Comparison of ENCODE assay signal across 1 cellular context in the genomic region with DNA sequence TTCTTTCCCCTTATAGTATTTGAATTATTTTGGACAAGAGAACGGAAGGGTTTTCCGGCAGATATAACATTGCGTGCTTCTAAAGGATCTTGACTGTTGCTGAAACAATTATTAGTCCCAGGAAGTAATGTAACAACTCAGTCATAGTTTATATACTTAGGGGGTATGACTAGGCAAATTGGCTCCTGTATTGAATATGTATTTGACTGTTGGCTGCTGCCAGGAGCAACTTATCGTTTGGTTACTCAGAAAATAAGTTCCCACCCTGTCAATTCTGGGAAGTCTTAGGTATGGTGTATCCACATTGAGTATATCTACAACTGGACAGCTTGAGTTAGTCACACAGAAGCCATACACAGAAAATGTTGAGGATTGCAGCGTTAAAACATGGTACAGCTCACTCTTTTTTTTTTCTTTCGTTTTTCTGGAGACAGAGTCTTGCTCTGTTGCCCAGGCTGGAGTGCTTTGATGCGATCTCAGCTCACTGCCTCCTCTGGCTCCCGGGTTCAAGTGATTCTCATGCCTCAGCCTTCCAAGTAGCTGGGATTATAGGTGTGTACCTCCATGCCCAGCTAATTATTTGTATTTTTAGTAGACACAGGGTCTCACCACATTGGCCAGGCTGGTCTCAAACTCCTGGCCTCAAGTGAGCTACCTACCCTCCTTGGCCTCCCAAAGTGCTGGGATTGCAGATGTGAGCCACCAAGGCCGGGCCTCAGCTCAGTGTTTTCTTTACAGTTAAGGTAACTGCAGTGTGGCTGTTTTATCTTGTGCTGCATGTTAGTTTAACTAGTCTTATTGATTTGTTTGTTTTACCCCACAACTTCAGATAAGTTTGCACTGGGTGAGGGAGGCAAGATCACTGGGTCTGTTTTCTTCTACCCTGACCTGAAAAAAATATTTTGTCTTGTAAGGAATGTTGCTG.
TF ChIP-seq lines count a peak whose summit lies in the region.

No MANE protein-coding gene starts in this region.

TF ChIP-seq in HepG2, 621 proteins besides CTCF, POLR2A, EP300 and RAD21 (continued from another document and continues in another):
- TF ChIP-seq, protein P1, sequence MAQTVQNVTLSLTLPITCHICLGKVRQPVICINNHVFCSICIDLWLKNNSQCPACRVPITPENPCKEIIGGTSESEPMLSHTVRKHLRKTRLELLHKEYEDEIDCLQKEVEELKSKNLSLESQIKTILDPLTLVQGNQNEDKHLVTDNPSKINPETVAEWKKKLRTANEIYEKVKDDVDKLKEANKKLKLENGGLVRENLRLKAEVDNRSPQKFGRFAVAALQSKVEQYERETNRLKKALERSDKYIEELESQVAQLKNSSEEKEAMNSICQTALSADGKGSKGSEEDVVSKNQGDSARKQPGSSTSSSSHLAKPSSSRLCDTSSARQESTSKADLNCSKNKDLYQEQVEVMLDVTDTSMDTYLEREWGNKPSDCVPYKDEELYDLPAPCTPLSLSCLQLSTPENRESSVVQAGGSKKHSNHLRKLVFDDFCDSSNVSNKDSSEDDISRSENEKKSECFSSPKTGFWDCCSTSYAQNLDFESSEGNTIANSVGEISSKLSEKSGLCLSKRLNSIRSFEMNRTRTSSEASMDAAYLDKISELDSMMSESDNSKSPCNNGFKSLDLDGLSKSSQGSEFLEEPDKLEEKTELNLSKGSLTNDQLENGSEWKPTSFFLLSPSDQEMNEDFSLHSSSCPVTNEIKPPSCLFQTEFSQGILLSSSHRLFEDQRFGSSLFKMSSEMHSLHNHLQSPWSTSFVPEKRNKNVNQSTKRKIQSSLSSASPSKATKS (CRISPR knock-in tag; IDR thresholded peaks at IDR 0.05), result no peak
- TF ChIP-seq MED13 (CRISPR knock-in tag; IDR thresholded peaks at IDR 0.05), result no peak
- TF ChIP-seq, protein P2, sequence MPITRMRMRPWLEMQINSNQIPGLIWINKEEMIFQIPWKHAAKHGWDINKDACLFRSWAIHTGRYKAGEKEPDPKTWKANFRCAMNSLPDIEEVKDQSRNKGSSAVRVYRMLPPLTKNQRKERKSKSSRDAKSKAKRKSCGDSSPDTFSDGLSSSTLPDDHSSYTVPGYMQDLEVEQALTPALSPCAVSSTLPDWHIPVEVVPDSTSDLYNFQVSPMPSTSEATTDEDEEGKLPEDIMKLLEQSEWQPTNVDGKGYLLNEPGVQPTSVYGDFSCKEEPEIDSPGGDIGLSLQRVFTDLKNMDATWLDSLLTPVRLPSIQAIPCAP (CRISPR knock-in tag; IDR thresholded peaks at IDR 0.05; ENCODE audit: low read depth), result no peak
- TF ChIP-seq JARID2 (CRISPR knock-in tag; IDR thresholded peaks at IDR 0.05; ENCODE audit: insufficient replicate concordance), result no peak
- TF ChIP-seq, protein P3, sequence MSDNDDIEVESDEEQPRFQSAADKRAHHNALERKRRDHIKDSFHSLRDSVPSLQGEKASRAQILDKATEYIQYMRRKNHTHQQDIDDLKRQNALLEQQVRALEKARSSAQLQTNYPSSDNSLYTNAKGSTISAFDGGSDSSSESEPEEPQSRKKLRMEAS (IDR thresholded peaks at IDR 0.05), result 0 out of 2 replicates have a peak, but pooled peaks have one; percentile 37
- TF ChIP-seq, protein P4, sequence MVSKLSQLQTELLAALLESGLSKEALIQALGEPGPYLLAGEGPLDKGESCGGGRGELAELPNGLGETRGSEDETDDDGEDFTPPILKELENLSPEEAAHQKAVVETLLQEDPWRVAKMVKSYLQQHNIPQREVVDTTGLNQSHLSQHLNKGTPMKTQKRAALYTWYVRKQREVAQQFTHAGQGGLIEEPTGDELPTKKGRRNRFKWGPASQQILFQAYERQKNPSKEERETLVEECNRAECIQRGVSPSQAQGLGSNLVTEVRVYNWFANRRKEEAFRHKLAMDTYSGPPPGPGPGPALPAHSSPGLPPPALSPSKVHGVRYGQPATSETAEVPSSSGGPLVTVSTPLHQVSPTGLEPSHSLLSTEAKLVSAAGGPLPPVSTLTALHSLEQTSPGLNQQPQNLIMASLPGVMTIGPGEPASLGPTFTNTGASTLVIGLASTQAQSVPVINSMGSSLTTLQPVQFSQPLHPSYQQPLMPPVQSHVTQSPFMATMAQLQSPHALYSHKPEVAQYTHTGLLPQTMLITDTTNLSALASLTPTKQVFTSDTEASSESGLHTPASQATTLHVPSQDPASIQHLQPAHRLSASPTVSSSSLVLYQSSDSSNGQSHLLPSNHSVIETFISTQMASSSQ (IDR thresholded peaks at IDR 0.05; ENCODE audit: low read depth), result peak; percentile 64; the same call in 1 of the 2 replicates
- TF ChIP-seq, protein P4 (CRISPR knock-in tag; IDR thresholded peaks at IDR 0.05; ENCODE audit: borderline replicate concordance), result no peak; the same call in 1 of the 2 replicates
- 0 out of 2 replicates have a peak, but pooled peaks have one; percentile 42 for TF ChIP-seq ZNF546 (CRISPR knock-in tag; conservative IDR thresholded peaks at IDR 0.05)
- no peak for TF ChIP-seq ZNF138 (CRISPR knock-in tag; IDR thresholded peaks at IDR 0.05; ENCODE audit: low read depth)
- peak; percentile 27; the same call in 1 of the 2 replicates for TF ChIP-seq ZNF777 (CRISPR knock-in tag; IDR thresholded peaks at IDR 0.05)
- no peak for TF ChIP-seq HOXA5 (CRISPR knock-in tag; IDR thresholded peaks at IDR 0.05)
- peak; percentile 47; the same call in 1 of the 2 replicates for TF ChIP-seq MEF2D (CRISPR knock-in tag; IDR thresholded peaks at IDR 0.05)
- TF ChIP-seq PRPF4 (IDR thresholded peaks at IDR 0.05; ENCODE audit: low read depth, low read length, poor library complexity, severe bottlenecking), result no peak
- no peak for TF ChIP-seq TOPORS (CRISPR knock-in tag; IDR thresholded peaks at IDR 0.05)
- peak; percentile 82 for TF ChIP-seq PPARG (CRISPR knock-in tag; conservative IDR thresholded peaks at IDR 0.05)
- TF ChIP-seq, protein P5, sequence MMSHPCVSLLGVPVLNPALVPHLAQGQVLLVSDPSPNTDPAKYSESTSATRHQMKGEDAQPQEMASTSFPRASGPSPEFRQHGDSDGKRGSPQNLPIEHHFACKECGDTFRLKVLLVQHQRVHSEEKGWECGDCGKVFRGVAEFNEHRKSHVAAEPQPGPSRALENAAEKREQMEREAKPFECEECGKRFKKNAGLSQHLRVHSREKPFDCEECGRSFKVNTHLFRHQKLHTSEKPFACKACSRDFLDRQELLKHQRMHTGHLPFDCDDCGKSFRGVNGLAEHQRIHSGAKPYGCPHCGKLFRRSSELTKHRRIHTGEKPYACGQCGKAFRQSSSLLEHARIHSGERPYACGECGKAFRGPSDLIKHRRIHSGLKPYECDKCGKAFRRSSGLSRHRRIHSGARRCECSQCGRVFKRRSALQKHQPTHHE (CRISPR knock-in tag; IDR thresholded peaks at IDR 0.05; ENCODE audit: borderline replicate concordance), result no peak
- no peak for TF ChIP-seq ZFP62 (CRISPR knock-in tag; IDR thresholded peaks at IDR 0.05)
- no peak for TF ChIP-seq HCFC1 (IDR thresholded peaks at IDR 0.05; ENCODE audit: low read depth, low read length)
- TF ChIP-seq PAWR (CRISPR knock-in tag; IDR thresholded peaks at IDR 0.05; ENCODE audit: borderline replicate concordance), result no peak
- TF ChIP-seq, protein P6, sequence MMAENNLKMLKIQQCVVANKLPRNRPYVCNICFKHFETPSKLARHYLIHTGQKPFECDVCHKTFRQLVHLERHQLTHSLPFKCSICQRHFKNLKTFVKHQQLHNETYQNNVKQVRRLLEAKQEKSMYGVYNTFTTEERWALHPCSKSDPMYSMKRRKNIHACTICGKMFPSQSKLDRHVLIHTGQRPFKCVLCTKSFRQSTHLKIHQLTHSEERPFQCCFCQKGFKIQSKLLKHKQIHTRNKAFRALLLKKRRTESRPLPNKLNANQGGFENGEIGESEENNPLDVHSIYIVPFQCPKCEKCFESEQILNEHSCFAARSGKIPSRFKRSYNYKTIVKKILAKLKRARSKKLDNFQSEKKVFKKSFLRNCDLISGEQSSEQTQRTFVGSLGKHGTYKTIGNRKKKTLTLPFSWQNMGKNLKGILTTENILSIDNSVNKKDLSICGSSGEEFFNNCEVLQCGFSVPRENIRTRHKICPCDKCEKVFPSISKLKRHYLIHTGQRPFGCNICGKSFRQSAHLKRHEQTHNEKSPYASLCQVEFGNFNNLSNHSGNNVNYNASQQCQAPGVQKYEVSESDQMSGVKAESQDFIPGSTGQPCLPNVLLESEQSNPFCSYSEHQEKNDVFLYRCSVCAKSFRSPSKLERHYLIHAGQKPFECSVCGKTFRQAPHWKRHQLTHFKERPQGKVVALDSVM (CRISPR knock-in tag; IDR thresholded peaks at IDR 0.05), result peak; percentile 78
- no peak for TF ChIP-seq ZNF879 (CRISPR knock-in tag; IDR thresholded peaks at IDR 0.05)
- TF ChIP-seq, protein P7, sequence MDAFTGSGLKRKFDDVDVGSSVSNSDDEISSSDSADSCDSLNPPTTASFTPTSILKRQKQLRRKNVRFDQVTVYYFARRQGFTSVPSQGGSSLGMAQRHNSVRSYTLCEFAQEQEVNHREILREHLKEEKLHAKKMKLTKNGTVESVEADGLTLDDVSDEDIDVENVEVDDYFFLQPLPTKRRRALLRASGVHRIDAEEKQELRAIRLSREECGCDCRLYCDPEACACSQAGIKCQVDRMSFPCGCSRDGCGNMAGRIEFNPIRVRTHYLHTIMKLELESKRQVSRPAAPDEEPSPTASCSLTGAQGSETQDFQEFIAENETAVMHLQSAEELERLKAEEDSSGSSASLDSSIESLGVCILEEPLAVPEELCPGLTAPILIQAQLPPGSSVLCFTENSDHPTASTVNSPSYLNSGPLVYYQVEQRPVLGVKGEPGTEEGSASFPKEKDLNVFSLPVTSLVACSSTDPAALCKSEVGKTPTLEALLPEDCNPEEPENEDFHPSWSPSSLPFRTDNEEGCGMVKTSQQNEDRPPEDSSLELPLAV (CRISPR knock-in tag; conservative IDR thresholded peaks at IDR 0.05; ENCODE audit: low read depth), result no peak
- TF ChIP-seq, protein P8, sequence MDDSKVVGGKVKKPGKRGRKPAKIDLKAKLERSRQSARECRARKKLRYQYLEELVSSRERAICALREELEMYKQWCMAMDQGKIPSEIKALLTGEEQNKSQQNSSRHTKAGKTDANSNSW (CRISPR knock-in tag; IDR thresholded peaks at IDR 0.05; ENCODE audit: borderline replicate concordance), result no peak
- TF ChIP-seq, protein P9, sequence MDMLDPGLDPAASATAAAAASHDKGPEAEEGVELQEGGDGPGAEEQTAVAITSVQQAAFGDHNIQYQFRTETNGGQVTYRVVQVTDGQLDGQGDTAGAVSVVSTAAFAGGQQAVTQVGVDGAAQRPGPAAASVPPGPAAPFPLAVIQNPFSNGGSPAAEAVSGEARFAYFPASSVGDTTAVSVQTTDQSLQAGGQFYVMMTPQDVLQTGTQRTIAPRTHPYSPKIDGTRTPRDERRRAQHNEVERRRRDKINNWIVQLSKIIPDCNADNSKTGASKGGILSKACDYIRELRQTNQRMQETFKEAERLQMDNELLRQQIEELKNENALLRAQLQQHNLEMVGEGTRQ (IDR thresholded peaks at IDR 0.05; ENCODE audit: low read depth, low read length), result no peak
- TF ChIP-seq, protein P9 (CRISPR knock-in tag; IDR thresholded peaks at IDR 0.05; ENCODE audit: borderline replicate concordance), result no peak
- 0 out of 2 replicates have a peak, but pooled peaks have one; percentile 30 for TF ChIP-seq CEBPG (CRISPR knock-in tag; IDR thresholded peaks at IDR 0.05)
- TF ChIP-seq, protein P10, sequence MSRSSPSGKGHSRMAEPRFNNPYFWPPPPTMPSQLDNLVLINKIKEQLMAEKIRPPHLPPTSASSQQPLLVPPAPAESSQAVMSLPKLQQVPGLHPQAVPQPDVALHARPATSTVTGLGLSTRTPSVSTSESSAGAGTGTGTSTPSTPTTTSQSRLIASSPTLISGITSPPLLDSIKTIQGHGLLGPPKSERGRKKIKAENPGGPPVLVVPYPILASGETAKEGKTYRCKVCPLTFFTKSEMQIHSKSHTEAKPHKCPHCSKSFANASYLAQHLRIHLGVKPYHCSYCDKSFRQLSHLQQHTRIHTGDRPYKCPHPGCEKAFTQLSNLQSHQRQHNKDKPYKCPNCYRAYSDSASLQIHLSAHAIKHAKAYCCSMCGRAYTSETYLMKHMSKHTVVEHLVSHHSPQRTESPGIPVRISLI (CRISPR knock-in tag; IDR thresholded peaks at IDR 0.05; ENCODE audit: borderline replicate concordance), result peak; percentile 82; the same call in 1 of the 2 replicates
- no peak for TF ChIP-seq SOX6 (IDR thresholded peaks at IDR 0.05)
- TF ChIP-seq SOX6 (CRISPR knock-in tag; IDR thresholded peaks at IDR 0.05), result peak; percentile 93
- TF ChIP-seq, protein P11, sequence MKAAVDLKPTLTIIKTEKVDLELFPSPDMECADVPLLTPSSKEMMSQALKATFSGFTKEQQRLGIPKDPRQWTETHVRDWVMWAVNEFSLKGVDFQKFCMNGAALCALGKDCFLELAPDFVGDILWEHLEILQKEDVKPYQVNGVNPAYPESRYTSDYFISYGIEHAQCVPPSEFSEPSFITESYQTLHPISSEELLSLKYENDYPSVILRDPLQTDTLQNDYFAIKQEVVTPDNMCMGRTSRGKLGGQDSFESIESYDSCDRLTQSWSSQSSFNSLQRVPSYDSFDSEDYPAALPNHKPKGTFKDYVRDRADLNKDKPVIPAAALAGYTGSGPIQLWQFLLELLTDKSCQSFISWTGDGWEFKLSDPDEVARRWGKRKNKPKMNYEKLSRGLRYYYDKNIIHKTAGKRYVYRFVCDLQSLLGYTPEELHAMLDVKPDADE (CRISPR knock-in tag; IDR thresholded peaks at IDR 0.05), result no peak
- no peak for TF ChIP-seq EED (CRISPR knock-in tag; IDR thresholded peaks at IDR 0.05)
- no peak for TF ChIP-seq MEIS1 (CRISPR knock-in tag; IDR thresholded peaks at IDR 0.05; ENCODE audit: borderline replicate concordance)
- TF ChIP-seq ZNF747 (CRISPR knock-in tag; IDR thresholded peaks at IDR 0.05; ENCODE audit: borderline replicate concordance), result no peak
- TF ChIP-seq ZNF225 (CRISPR knock-in tag; IDR thresholded peaks at IDR 0.05), result no peak
- TF ChIP-seq, protein P12, sequence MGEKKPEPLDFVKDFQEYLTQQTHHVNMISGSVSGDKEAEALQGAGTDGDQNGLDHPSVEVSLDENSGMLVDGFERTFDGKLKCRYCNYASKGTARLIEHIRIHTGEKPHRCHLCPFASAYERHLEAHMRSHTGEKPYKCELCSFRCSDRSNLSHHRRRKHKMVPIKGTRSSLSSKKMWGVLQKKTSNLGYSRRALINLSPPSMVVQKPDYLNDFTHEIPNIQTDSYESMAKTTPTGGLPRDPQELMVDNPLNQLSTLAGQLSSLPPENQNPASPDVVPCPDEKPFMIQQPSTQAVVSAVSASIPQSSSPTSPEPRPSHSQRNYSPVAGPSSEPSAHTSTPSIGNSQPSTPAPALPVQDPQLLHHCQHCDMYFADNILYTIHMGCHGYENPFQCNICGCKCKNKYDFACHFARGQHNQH (CRISPR knock-in tag; IDR thresholded peaks at IDR 0.05), result peak; percentile 63; the same call in 1 of the 2 replicates
- no peak for TF ChIP-seq RFX3 (CRISPR knock-in tag; IDR thresholded peaks at IDR 0.05)
